In genomic region chr6:80527552-80528052, GRCh38 we compare ENCODE assay signal across 11 cellular contexts.
DNase-seq lines count a peak whose midpoint lies in the region; ATAC-seq and TF ChIP-seq lines count a peak whose summit lies in the region.
"Had no signal": no experiment of that assay in that cellular context is flagged by ENCODE, and none has a peak within 500 bp of the region (broad histone marks: within the 10 kb centered on the region; RNA-seq: fewer than 3 reads in every experiment).

No MANE protein-coding gene starts in this region.

- H4K20me1 ChIP-seq in IMR-90 (ENCODE audit: insufficient read depth, low read length): no peaks in the 10 kb centered on the region

- H3K36me3 ChIP-seq in IMR-90 (ENCODE audit: control insufficient read depth, insufficient read depth, low read length) (no peaks in the 10 kb centered on the region), body of pancreas (replicated peaks in 1 of 2; ENCODE audit: insufficient read depth in 1 of 2, low read depth in 2 of 2) (no peaks in the 10 kb centered on the region), MG63 (no peaks in the 10 kb centered on the region), WERI-Rb-1 (no peaks in the 10 kb centered on the region)

- H4K5ac ChIP-seq in IMR-90 (ENCODE audit: low read depth, low read length): no peak overlapping the region; the same call in 1 of the 2 replicates

- H3K18ac ChIP-seq in IMR-90 (ENCODE audit: low read depth, low read length): peak overlapping the region; percentile 74; the same call in 1 of the 2 replicates

- H2BK20ac ChIP-seq in IMR-90 (ENCODE audit: low read depth, low read length): peak overlapping the region; percentile 61; the same call in 1 of the 2 replicates

- 0 out of 3 replicates have a peak overlapping the region, but pooled peaks have one; percentile 6 for H2BK15ac ChIP-seq in IMR-90 (ENCODE audit: low read depth, low read length)

- H3K9me1 ChIP-seq in IMR-90 (ENCODE audit: insufficient read depth, low read length): peaks cover 6% of the 10 kb centered on the region

- no peak overlapping the region for H3K23ac ChIP-seq in IMR-90 (ENCODE audit: low read depth, low read length)

- H3K56ac ChIP-seq in IMR-90 (ENCODE audit: extremely low read depth, insufficient read depth, low read length): no peak overlapping the region

- H3K14ac ChIP-seq in IMR-90 (replicated peaks; ENCODE audit: low read depth, low read length): no peak overlapping the region; the same call in 1 of the 2 replicates

- TF ChIP-seq CTCF in IMR-90 (conservative IDR thresholded peaks at IDR 0.05; ENCODE audit: low read depth, low read length): no peak
- no peak for TF ChIP-seq CTCF in body of pancreas (IDR thresholded peaks at IDR 0.05)
- TF ChIP-seq CTCF in WERI-Rb-1 (IDR thresholded peaks at IDR 0.05; ENCODE audit: low read depth, low read length): no peak

- in situ Hi-C loops in IMR-90 (cut with MboI; ENCODE audit: low sequenced_read_pairs): no loop called here

- CTCF ChIA-PET in IMR-90 (lab: Yijun Ruan, JAX): no interaction called here

- TF ChIP-seq RAD21 in IMR-90 (IDR thresholded peaks at IDR 0.05; ENCODE audit: low read length): no peak

- no peaks in the 10 kb centered on the region for H3K27me3 ChIP-seq in IMR-90 (ENCODE audit: control insufficient read depth, insufficient read depth, low read length)
- H3K27me3 ChIP-seq in body of pancreas: no peaks in the 10 kb centered on the region
- H3K27me3 ChIP-seq in MG63: no peaks in the 10 kb centered on the region
- H3K27me3 ChIP-seq in WERI-Rb-1 (ENCODE audit: insufficient read depth, low read depth, severe bottlenecking): no peaks in the 10 kb centered on the region

- peak overlapping the region; percentile 29 for H2BK5ac ChIP-seq in IMR-90 (ENCODE audit: low read depth, low read length, poor library complexity, severe bottlenecking)

- H3K9me3 ChIP-seq in IMR-90 (ENCODE audit: control insufficient read depth, insufficient read depth, low read length) (no peaks in the 10 kb centered on the region), body of pancreas (peaks cover 0 to 4% (median 0%) of the 10 kb centered on the region in 3 donors), MG63 (no peaks in the 10 kb centered on the region), WERI-Rb-1 (ENCODE audit: severe bottlenecking) (no peaks in the 10 kb centered on the region)

- no peak overlapping the region for H3K9ac ChIP-seq in IMR-90 (ENCODE audit: low read depth, low read length)

- H2AK9ac ChIP-seq in IMR-90 (replicated peaks; ENCODE audit: low read depth, low read length, poor library complexity): no peak overlapping the region

- WGBS in IMR-90 (ENCODE audit: extremely low coverage in 2 of 2, insufficient read length in 1 of 2), 2 experiments: 60% methylated on average over 1 of the region's 7 CpGs; no CpG with 5 or more reads in 1 of the 2 experiments
- 14 to 15% methylated on average over 7 of the region's 7 CpGs for WGBS in body of pancreas, 2 donors

- POLR2A ChIA-PET in IMR-90 (lab: Charles Lee; ENCODE audit: unreplicated experiment): no interaction called here

- ATAC-seq in IMR-90 (ENCODE audit: low read depth) (no peak; the same call in 1 of the 2 replicates), body of pancreas (peak; percentile 96), GM21447 (IDR thresholded peaks at IDR 0.05; ENCODE audit: unreplicated experiment) (no peak)

- H4K8ac ChIP-seq in IMR-90 (ENCODE audit: low read depth in 2 of 2, low read length in 2 of 2): no peak overlapping the region

- DNase-seq in IMR-90: peak; percentile 17
- peak; percentile 86 for DNase-seq in NCI-H2171 treated with DMSO at 0.1 percent for 48 hours (lab: John Stamatoyannopoulos, UW)
- DNase-seq in body of pancreas: no peak
- DNase-seq in renal cortical epithelial cell (ENCODE audit: low read depth): peak; percentile 40
- DNase-seq in MG63: no peak
- DNase-seq in stimulated activated CD4-positive, alpha-beta T cell treated with anti-CD3 and anti-CD28 coated beads, Interleukin-2, amount 100 ng/mL, for 24 hours: no peak
- DNase-seq in WERI-Rb-1: no peak
- DNase-seq: activated B cell treated with CpG ODN at 0.5 μM for 24 hours, Kasumi-1 had no signal

- no peak overlapping the region for H3K4me2 ChIP-seq in IMR-90 (ENCODE audit: low read depth, low read length)

- no TSS peak for BruUV-seq in IMR-90 (replicated peaks; lab: Mats Ljungman, UMichigan)

- H3K27ac ChIP-seq in IMR-90 (ENCODE audit: insufficient read depth, low read length): no peak overlapping the region
- peak overlapping the region in 2 of 4 donors; percentile 50 to 58 for H3K27ac ChIP-seq in body of pancreas
- no peak overlapping the region for H3K27ac ChIP-seq in WERI-Rb-1
- H3K27ac ChIP-seq: skin epidermis had no signal

- intact Hi-C loops in IMR-90 (cut with micrococcal nuclease) (no loop called here), body of pancreas (cut with DNase I) (no loop called here)

- H2BK120ac ChIP-seq in IMR-90 (ENCODE audit: low read depth, low read length): peak overlapping the region; percentile 62; the same call in 1 of the 2 replicates

- H3K4me1 ChIP-seq in IMR-90 (ENCODE audit: control insufficient read depth, insufficient read depth, low read length): peaks cover 8% of the 10 kb centered on the region; the same call in 1 of the 2 replicates
- peaks cover 21% of the 10 kb centered on the region for H3K4me1 ChIP-seq in body of pancreas

- TF ChIP-seq POLR2A in IMR-90 (IDR thresholded peaks at IDR 0.05; ENCODE audit: low read depth, low read length) (no peak), body of pancreas (IDR thresholded peaks at IDR 0.05) (no peak)

- no peak overlapping the region for H2AK5ac ChIP-seq in IMR-90 (ENCODE audit: low read depth, low read length)

- no peaks in the 10 kb centered on the region for H3K79me1 ChIP-seq in IMR-90 (ENCODE audit: low read depth in 1 of 2, low read length in 2 of 2)

- dilution Hi-C loops in IMR-90 (cut with HindIII; ENCODE audit: low sequenced_read_pairs, unreplicated experiment): no loop called here

- no peak overlapping the region for H4K91ac ChIP-seq in IMR-90 (ENCODE audit: insufficient read depth, low read depth, low read length)

- no peak overlapping the region for H2AFZ ChIP-seq in IMR-90 (replicated peaks; ENCODE audit: low read length, poor library complexity)

- H3K4ac ChIP-seq in IMR-90 (ENCODE audit: low read depth, low read length): peak overlapping the region; percentile 52; the same call in 1 of the 2 replicates

- no peak overlapping the region for H3K4me3 ChIP-seq in IMR-90 (ENCODE audit: insufficient read depth, low read depth, low read length)
- no peak overlapping the region for H3K4me3 ChIP-seq in body of pancreas
- H3K4me3 ChIP-seq in MG63: no peak overlapping the region
- no peak overlapping the region for H3K4me3 ChIP-seq in WERI-Rb-1 (ENCODE audit: low read depth, low read length)
- H3K4me3 ChIP-seq: skin epidermis had no signal

TF ChIP-seq in IMR-90, 13 proteins besides CTCF, POLR2A, EP300 and RAD21:
- TF ChIP-seq USF2 (IDR thresholded peaks at IDR 0.05; ENCODE audit: low read depth, low read length) (no peak), FOS (IDR thresholded peaks at IDR 0.05; ENCODE audit: low read depth, low read length) (no peak), NFE2L2 (IDR thresholded peaks at IDR 0.05; ENCODE audit: low read depth, low read length) (no peak), RFX5 (IDR thresholded peaks at IDR 0.05; ENCODE audit: low read depth, low read length) (no peak), MXI1 (IDR thresholded peaks at IDR 0.05; ENCODE audit: borderline replicate concordance, low read depth, low read length) (no peak), RCOR1 (IDR thresholded peaks at IDR 0.05; ENCODE audit: insufficient replicate concordance, low read length) (no peak), BHLHE40 (IDR thresholded peaks at IDR 0.05; ENCODE audit: low read depth, low read length) (no peak), MAZ (IDR thresholded peaks at IDR 0.05; ENCODE audit: borderline replicate concordance, low read depth, low read length) (no peak), CHD1 (IDR thresholded peaks at IDR 0.05; ENCODE audit: low read depth, low read length) (no peak), SMC3 (IDR thresholded peaks at IDR 0.05; ENCODE audit: low read depth, low read length) (no peak), MAFK (IDR thresholded peaks at IDR 0.05; ENCODE audit: low read depth, low read length) (no peak), ELK1 (IDR thresholded peaks at IDR 0.05; ENCODE audit: borderline replicate concordance, low read depth, low read length) (no peak), CEBPB (IDR thresholded peaks at IDR 0.05; ENCODE audit: low read depth, low read length) (no peak)
TF ChIP-seq in IMR-90: peak in this region for 0.

Comparison
In these comparisons a context has a peak if more than half of its experiments do, and no peak if none do; other contexts are left out.
1. DNase-seq: peak in IMR-90 (single experiment), NCI-H2171 treated with DMSO at 0.1 percent for 48 hours (single experiment) and renal cortical epithelial cell (single experiment); none in body of pancreas (0 of 4), MG63 (single experiment), stimulated activated CD4-positive, alpha-beta T cell treated with anti-CD3 and anti-CD28 coated beads, Interleukin-2, amount 100 ng/mL, for 24 hours (0 of 2) and WERI-Rb-1 (single experiment).